In the genomic region with DNA sequence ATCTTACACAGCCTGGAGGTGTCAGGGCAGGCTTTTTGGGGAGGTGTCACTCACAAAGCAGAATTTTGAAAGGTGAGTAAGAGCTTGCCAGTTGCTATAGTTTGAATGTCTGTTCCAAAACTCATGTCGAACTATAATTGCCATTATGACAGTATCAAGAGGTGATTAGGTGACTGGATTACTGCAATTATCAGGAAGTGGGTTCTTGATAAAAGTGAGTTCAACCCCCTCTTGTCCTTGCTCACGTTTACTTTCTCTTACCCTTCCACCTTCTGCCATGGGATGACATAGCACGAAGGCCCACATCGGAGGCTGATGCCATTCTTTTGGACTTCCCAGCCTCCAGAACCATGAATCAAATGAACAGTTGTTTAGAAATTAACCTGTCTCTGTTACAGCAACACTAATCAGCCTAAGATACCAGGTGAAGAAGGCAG, we compare ENCODE assay signal across 14 cellular contexts. TPM values are rescaled to one million over a fixed set of nuclear protein-coding genes. Genes with fewer than 3 reads are reported as not detected.
DNase-seq lines count a peak whose midpoint lies in the region; ATAC-seq, FAIRE-seq and TF ChIP-seq lines count a peak whose summit lies in the region.
"Had no signal": no experiment of that assay in that cellular context is flagged by ENCODE, and none has a peak within 500 bp of the region (broad histone marks: within the 10 kb centered on the region; RNA-seq: fewer than 3 reads in every experiment).

No MANE protein-coding gene starts in this region.

- H3K9me3 Mint-ChIP-seq in activated CD4-positive, alpha-beta T cell treated with anti-CD3 and anti-CD28 coated beads for 36 hours (ENCODE audit: low read depth), result no peaks in the 10 kb centered on the region
- H3K9me3 Mint-ChIP-seq: natural killer cell had no signal

- FAIRE-seq in HepG2 (lab: Jason Lieb, UNC) (no peak), H54 (lab: Jason Lieb, UNC) (no peak)
- FAIRE-seq: GM12878 had no signal

- H3K27ac Mint-ChIP-seq in activated CD4-positive, alpha-beta T cell treated with anti-CD3 and anti-CD28 coated beads for 36 hours, result no peak overlapping the region
- H3K27ac Mint-ChIP-seq: immature natural killer cell, natural killer cell had no signal

- 0 out of 2 replicates have a peak overlapping the region, but pooled peaks have one; percentile 4 for H3K9ac ChIP-seq in HepG2 (ENCODE audit: insufficient read depth, low read depth, low read length)

- TF ChIP-seq POLR2A in HepG2 (IDR thresholded peaks at IDR 0.05; ENCODE audit: insufficient read depth in 1 of 2, low read depth in 2 of 2, low read length in 2 of 2) (no peak), H54 (IDR thresholded peaks at IDR 0.05; ENCODE audit: low read depth, low read length) (no peak)

- POLR2A ChIA-PET in activated CD4-positive, alpha-beta T cell treated with anti-CD3 and anti-CD28 coated beads for 36 hours (lab: Charles Lee), result interaction anchor here (1.0 kb wide), 1 partner anchor 20 kb away, joined by 3 read pairs; no protein-coding TSS in a partner anchor
- POLR2A ChIA-PET in HepG2 (lab: Yijun Ruan, JAX), result interaction anchor here (1.5 to 3.3 kb wide), 6 partner anchors 12 to 128 kb away, joined by 5 to 30 read pairs (median 7); a partner anchor contains a TSS

- peak overlapping the region; percentile 82 for H3K4me2 ChIP-seq in HepG2 (ENCODE audit: low read depth, low read length)

- H3K4me1 Mint-ChIP-seq in activated CD4-positive, alpha-beta T cell treated with anti-CD3 and anti-CD28 coated beads for 36 hours, result peaks cover 17% of the 10 kb centered on the region
- H3K4me1 Mint-ChIP-seq: immature natural killer cell, natural killer cell had no signal

- TF ChIP-seq EP300 in HepG2 (IDR thresholded peaks at IDR 0.05; ENCODE audit: low read depth in 2 of 2, low read length in 2 of 2) (no peak), HepG2 (CRISPR knock-in tag; IDR thresholded peaks at IDR 0.05; ENCODE audit: borderline replicate concordance) (no peak)

- H3K4me3 Mint-ChIP-seq in activated CD4-positive, alpha-beta T cell treated with anti-CD3 and anti-CD28 coated beads for 36 hours, result no peak overlapping the region
- H3K4me3 Mint-ChIP-seq: immature natural killer cell, natural killer cell had no signal

- no peaks in the 10 kb centered on the region for H4K20me1 ChIP-seq in HepG2 (ENCODE audit: insufficient read depth, low read length)

- H3K36me3 Mint-ChIP-seq in activated CD4-positive, alpha-beta T cell treated with anti-CD3 and anti-CD28 coated beads for 36 hours (ENCODE audit: low read depth), result no peaks in the 10 kb centered on the region
- H3K36me3 Mint-ChIP-seq: immature natural killer cell, natural killer cell had no signal

- TF ChIP-seq RAD21 in HepG2 (CRISPR knock-in tag; IDR thresholded peaks at IDR 0.05), result no peak

- H3K4me3 ChIP-seq in HepG2 (replicated peaks in 1 of 3; ENCODE audit: insufficient read depth in 1 of 3, low read depth in 2 of 3, low read length in 3 of 3) (peak overlapping the region in 1 of 3 experiments; percentile 56; a peak in 1 of 6 replicates), thoracic aorta (peak overlapping the region; percentile 20)
- H3K4me3 ChIP-seq: GM12878 had no signal

- in situ Hi-C loops in HepG2 (cut with HindIII; ENCODE audit: extremely low pct_ligation_motif_present, low pct_unique_long_range_greater_than_20kb), result loop anchor here (10.0 kb wide), 1 partner anchor 126 kb away; a partner anchor contains a TSS

- TF ChIP-seq CTCF in HepG2 (CRISPR knock-in tag; IDR thresholded peaks at IDR 0.05) (no peak), thoracic aorta (IDR thresholded peaks at IDR 0.05) (no peak)

- peak; percentile 59 for ATAC-seq in activated CD4-positive, alpha-beta T cell treated with anti-CD3 and anti-CD28 coated beads for 36 hours
- ATAC-seq in HepG2 (no peak), thoracic aorta (ENCODE audit: insufficient number of reproducible peaks, low FRiP score, low read depth) (no peak), HG02610 (IDR thresholded peaks at IDR 0.05; ENCODE audit: unreplicated experiment) (no peak)
- ATAC-seq: GM12878 had no signal

- no peaks in the 10 kb centered on the region for H3K27me3 ChIP-seq in HepG2 (ENCODE audit: control insufficient read depth in 1 of 2, insufficient read depth in 2 of 2, low read length in 2 of 2)
- H3K27me3 ChIP-seq in thoracic aorta (replicated peaks; ENCODE audit: insufficient read depth), result no peaks in the 10 kb centered on the region

- CTCF ChIA-PET in activated CD4-positive, alpha-beta T cell treated with anti-CD3 and anti-CD28 coated beads for 36 hours (lab: Charles Lee), result interaction anchor here (0.6 to 1.2 kb wide), 3 partner anchors 11 to 660 kb away, joined by 3 to 4 read pairs (median 3); no protein-coding TSS in a partner anchor
- CTCF ChIA-PET in HepG2 (lab: Yijun Ruan, JAX; ENCODE audit: low intra/inter-chr PET ratio, low total read pairs), result no interaction called here

- H3K9me3 ChIP-seq in HepG2 (ENCODE audit: low read length) (no peaks in the 10 kb centered on the region), thoracic aorta (no peaks in the 10 kb centered on the region)

- BruUV-seq in HepG2 (replicated peaks; lab: Mats Ljungman, UMichigan), result no TSS peak

- no peaks in the 10 kb centered on the region for H3K79me2 ChIP-seq in HepG2 (ENCODE audit: insufficient read depth, low read length)

- DNase-seq in activated CD4-positive, alpha-beta T cell treated with anti-CD3 and anti-CD28 coated beads for 36 hours, result no peak
- DNase-seq in activated CD4-positive, alpha-beta T cell treated with anti-CD3 and anti-CD28 coated beads for 1 hour, result no peak
- DNase-seq in HepG2 (ENCODE audit: low spot score) (no peak), thoracic aorta (ENCODE audit: low spot score) (no peak), AG08396 (ENCODE audit: low spot score) (no peak), H54 (ENCODE audit: insufficient read length, low spot score) (no peak)
- DNase-seq: DMS79, immature natural killer cell, natural killer cell, NCI-H2029 had no signal

- no peaks in the 10 kb centered on the region for H3K36me3 ChIP-seq in HepG2 (replicated peaks in 1 of 2; ENCODE audit: control insufficient read depth in 1 of 2, insufficient read depth in 2 of 2, low read length in 2 of 2)
- H3K36me3 ChIP-seq in thoracic aorta, result no peaks in the 10 kb centered on the region

- peaks cover 9% of the 10 kb centered on the region for H3K27me3 Mint-ChIP-seq in activated CD4-positive, alpha-beta T cell treated with anti-CD3 and anti-CD28 coated beads for 36 hours

- 15% methylated on average over 4 of the region's 4 CpGs for WGBS in HepG2 (ENCODE audit: low lambda C conversion rate)

- H3K27ac ChIP-seq in angular gyrus (ENCODE audit: low read depth, low read length) (peak overlapping the region; percentile 10), HepG2 (ENCODE audit: extremely low read length, insufficient read depth, low read length) (peak overlapping the region; percentile 64), thoracic aorta (peak overlapping the region; percentile 75 to 81)

- intact Hi-C loops in activated CD4-positive, alpha-beta T cell treated with anti-CD3 and anti-CD28 coated beads for 36 hours (cut with DNase I, micrococcal nuclease), result loop anchor here in 1 of 2 experiments (1.0 to 2.0 kb wide), 2 partner anchors 12 to 78 kb away; a partner anchor contains a TSS
- intact Hi-C loops in HepG2 (cut with micrococcal nuclease; ENCODE audit: unreplicated experiment), result no loop called here

- no peak overlapping the region for H2AFZ ChIP-seq in HepG2 (ENCODE audit: low read length)

- H3K4me1 ChIP-seq in HepG2 (ENCODE audit: insufficient read depth, low read length) (peaks cover 94% of the 10 kb centered on the region), thoracic aorta (ENCODE audit: control insufficient read depth in 1 of 2, low read depth in 2 of 2) (peaks cover 17 to 30% of the 10 kb centered on the region in 2 donors)

RNA-seq across cellular contexts. Expression of a gene that starts 4.7 kb away (rescaled TPM):
- total RNA-seq in activated CD4-positive, alpha-beta T cell treated with anti-CD3 and anti-CD28 coated beads for 36 hours, result not detected
- total RNA-seq in HepG2 (2016; rRNA removed; fragmentation: Illumina TruSeq; extraction: Trizol), result 0.11 and 0.17 TPM in 2 replicates
- total RNA-seq in HepG2 (2016; cell fraction: cytosol; rRNA removed; fragmentation: Illumina TruSeq; extraction: Trizol; ENCODE audit: low read depth), result not detected in 2 replicates
- total RNA-seq in HepG2 (2016; cell fraction: insoluble cytoplasmic fraction; rRNA removed; fragmentation: Illumina TruSeq; extraction: Trizol), result 0.09 TPM in 1 of 2 replicates, not detected in the other
- total RNA-seq in HepG2 (2016; cell fraction: membrane; rRNA removed; fragmentation: Illumina TruSeq; extraction: Trizol), result 0.19 TPM in 1 of 2 replicates, not detected in the other
- not detected in 2 replicates for total RNA-seq in HepG2 (2016; cell fraction: nucleus; rRNA removed; fragmentation: Illumina TruSeq; extraction: Trizol)
- 0.10 and 0.18 TPM in 2 replicates for polyA plus RNA-seq in HepG2 (2011; rRNA removed)
- 0.11 and 0.18 TPM in 2 replicates for polyA plus RNA-seq in HepG2 (2011; cell fraction: cytosol; rRNA removed)
- 0.16 TPM in 1 of 2 replicates, not detected in the other for polyA plus RNA-seq in HepG2 (2011; cell fraction: nucleus; rRNA removed)
- polyA plus RNA-seq in HepG2 (2012), result 0.13 and 0.16 TPM in 2 replicates
- 0.11 TPM in 1 of 2 replicates, not detected in the other for polyA plus RNA-seq in HepG2 (2016; cell fraction: cytosol; fragmentation: Illumina TruSeq; extraction: Trizol; ENCODE audit: low read depth)
- polyA plus RNA-seq in HepG2 (2016; cell fraction: insoluble cytoplasmic fraction; fragmentation: Illumina TruSeq; extraction: Trizol; ENCODE audit: low read depth), result not detected in 2 replicates
- 0.21 TPM in 1 of 2 replicates, not detected in the other for polyA plus RNA-seq in HepG2 (2016; cell fraction: membrane; fragmentation: Illumina TruSeq; extraction: Trizol; ENCODE audit: low read depth)
- polyA plus RNA-seq in HepG2 (2016; cell fraction: nucleus; fragmentation: Illumina TruSeq; extraction: Trizol; ENCODE audit: insufficient read depth, low read depth), result not detected in 2 replicates
- 15.6 TPM in 1 of 2 replicates, not detected in the other for polyA minus RNA-seq in HepG2 (2011; rRNA and poly(A)+ RNA removed; ENCODE audit: low replicate concordance)
- not detected in 2 replicates for polyA minus RNA-seq in HepG2 (2011; cell fraction: cytosol; rRNA and poly(A)+ RNA removed)
- 0.52 TPM in 1 of 2 replicates, not detected in the other for polyA minus RNA-seq in HepG2 (2011; cell fraction: nucleus; rRNA and poly(A)+ RNA removed)
- not detected for total RNA-seq in thoracic aorta
- total RNA-seq: A673, GM12878, natural killer cell had no signal
- polyA plus RNA-seq: GM12878, immature natural killer cell had no signal

RNA-seq across cellular contexts. Expression of a gene that starts 12.2 kb away (rescaled TPM):
- total RNA-seq in activated CD4-positive, alpha-beta T cell treated with anti-CD3 and anti-CD28 coated beads for 36 hours, result 1 to 10 TPM; 9.2 to 9.3 TPM
- total RNA-seq in HepG2 (2016; rRNA removed; fragmentation: Illumina TruSeq; extraction: Trizol), result 32.6 and 39.0 TPM in 2 replicates
- total RNA-seq in HepG2 (2016; cell fraction: cytosol; rRNA removed; fragmentation: Illumina TruSeq; extraction: Trizol; ENCODE audit: low read depth), result 4.6 and 5.9 TPM in 2 replicates
- 28.7 and 37.9 TPM in 2 replicates for total RNA-seq in HepG2 (2016; cell fraction: insoluble cytoplasmic fraction; rRNA removed; fragmentation: Illumina TruSeq; extraction: Trizol)
- 11.9 and 12.9 TPM in 2 replicates for total RNA-seq in HepG2 (2016; cell fraction: membrane; rRNA removed; fragmentation: Illumina TruSeq; extraction: Trizol)
- total RNA-seq in HepG2 (2016; cell fraction: nucleus; rRNA removed; fragmentation: Illumina TruSeq; extraction: Trizol), result 28.9 and 34.0 TPM in 2 replicates
- 27.2 and 29.0 TPM in 2 replicates for polyA plus RNA-seq in HepG2 (2011; rRNA removed)
- 29.7 and 35.1 TPM in 2 replicates for polyA plus RNA-seq in HepG2 (2011; cell fraction: cytosol; rRNA removed)
- 127 and 178 TPM in 2 replicates for polyA plus RNA-seq in HepG2 (2011; cell fraction: nucleus; rRNA removed)
- 36.8 and 44.9 TPM in 2 replicates for polyA plus RNA-seq in HepG2 (2012)
- polyA plus RNA-seq in HepG2 (2016; cell fraction: cytosol; fragmentation: Illumina TruSeq; extraction: Trizol; ENCODE audit: low read depth), result 5.4 and 6.3 TPM in 2 replicates
- 32.2 and 39.6 TPM in 2 replicates for polyA plus RNA-seq in HepG2 (2016; cell fraction: insoluble cytoplasmic fraction; fragmentation: Illumina TruSeq; extraction: Trizol; ENCODE audit: low read depth)
- 8.2 and 9.4 TPM in 2 replicates for polyA plus RNA-seq in HepG2 (2016; cell fraction: membrane; fragmentation: Illumina TruSeq; extraction: Trizol; ENCODE audit: low read depth)
- polyA plus RNA-seq in HepG2 (2016; cell fraction: nucleus; fragmentation: Illumina TruSeq; extraction: Trizol; ENCODE audit: insufficient read depth, low read depth), result 54.7 and 57.4 TPM in 2 replicates
- polyA minus RNA-seq in HepG2 (2011; rRNA and poly(A)+ RNA removed; ENCODE audit: low replicate concordance), result 64.1 and 66.8 TPM in 2 replicates
- polyA minus RNA-seq in HepG2 (2011; cell fraction: cytosol; rRNA and poly(A)+ RNA removed), result 36.4 and 37.4 TPM in 2 replicates
- 29.3 and 32.8 TPM in 2 replicates for polyA minus RNA-seq in HepG2 (2011; cell fraction: nucleus; rRNA and poly(A)+ RNA removed)
- total RNA-seq in thoracic aorta, result 10 to 100 TPM in 1 of 2 donors, 1 to 10 TPM in 1; 8.0 to 12.7 TPM

RNA-seq across cellular contexts. Expression of a gene that starts 52.5 kb away (rescaled TPM):
- under 1 TPM in 1 of 2 experiments, not detected in 1; 0.11 TPM for total RNA-seq in activated CD4-positive, alpha-beta T cell treated with anti-CD3 and anti-CD28 coated beads for 36 hours
- 0.02 TPM in 1 of 2 replicates, not detected in the other for total RNA-seq in HepG2 (2016; rRNA removed; fragmentation: Illumina TruSeq; extraction: Trizol)
- under 0.01 and 0.09 TPM in 2 replicates for total RNA-seq in HepG2 (2016; cell fraction: cytosol; rRNA removed; fragmentation: Illumina TruSeq; extraction: Trizol; ENCODE audit: low read depth)
- total RNA-seq in HepG2 (2016; cell fraction: insoluble cytoplasmic fraction; rRNA removed; fragmentation: Illumina TruSeq; extraction: Trizol), result not detected in 2 replicates
- total RNA-seq in HepG2 (2016; cell fraction: membrane; rRNA removed; fragmentation: Illumina TruSeq; extraction: Trizol), result 0.03 TPM in 1 of 2 replicates, not detected in the other
- total RNA-seq in HepG2 (2016; cell fraction: nucleus; rRNA removed; fragmentation: Illumina TruSeq; extraction: Trizol), result not detected in 2 replicates
- polyA plus RNA-seq in HepG2 (2011; rRNA removed), result 0.01 and 0.07 TPM in 2 replicates
- 0.03 TPM in 2 replicates for polyA plus RNA-seq in HepG2 (2011; cell fraction: cytosol; rRNA removed)
- polyA plus RNA-seq in HepG2 (2011; cell fraction: nucleus; rRNA removed), result 0.05 and 0.10 TPM in 2 replicates
- 0.04 TPM in 2 replicates for polyA plus RNA-seq in HepG2 (2012)
- polyA plus RNA-seq in HepG2 (2016; cell fraction: cytosol; fragmentation: Illumina TruSeq; extraction: Trizol; ENCODE audit: low read depth), result not detected in 2 replicates
- polyA plus RNA-seq in HepG2 (2016; cell fraction: insoluble cytoplasmic fraction; fragmentation: Illumina TruSeq; extraction: Trizol; ENCODE audit: low read depth), result not detected in 2 replicates
- polyA plus RNA-seq in HepG2 (2016; cell fraction: membrane; fragmentation: Illumina TruSeq; extraction: Trizol; ENCODE audit: low read depth), result not detected in 2 replicates
- polyA plus RNA-seq in HepG2 (2016; cell fraction: nucleus; fragmentation: Illumina TruSeq; extraction: Trizol; ENCODE audit: insufficient read depth, low read depth), result not detected in 2 replicates
- 0.02 and 20.9 TPM in 2 replicates for polyA minus RNA-seq in HepG2 (2011; rRNA and poly(A)+ RNA removed; ENCODE audit: low replicate concordance)
- polyA minus RNA-seq in HepG2 (2011; cell fraction: cytosol; rRNA and poly(A)+ RNA removed), result 0.09 TPM in 1 of 2 replicates, not detected in the other
- polyA minus RNA-seq in HepG2 (2011; cell fraction: nucleus; rRNA and poly(A)+ RNA removed), result 0.26 TPM in 1 of 2 replicates, not detected in the other
- 10 to 100 TPM in 1 of 2 donors, 1 to 10 TPM in 1; 3.2 to 16.9 TPM for total RNA-seq in thoracic aorta
- total RNA-seq: natural killer cell had no signal
- polyA plus RNA-seq: immature natural killer cell had no signal

Comparison
In these comparisons a context has a peak if more than half of its experiments do, and no peak if none do; other contexts are left out.
1. H3K27ac ChIP-seq: peak in every context shown above with its lines; median percentile 78 in thoracic aorta; 64 in HepG2; 10 in angular gyrus.